In genomic region chr10:45983538-45984186, GRCh38 we compare ENCODE assay signal across 8 cellular contexts. TPM values are rescaled to one million over a fixed set of nuclear protein-coding genes. Genes with fewer than 3 reads are reported as not detected.
A peak's percentile ranks its signal among the peaks of the same experiment; 100 is the strongest.
DNase-seq lines count a peak whose midpoint lies in the region; ATAC-seq and TF ChIP-seq lines count a peak whose summit lies in the region.
"Not testable (repeated sequence)": the region's sequence is repeated elsewhere in the genome, so short reads cannot be mapped to it uniquely, and the experiment has no call there.

No MANE protein-coding gene starts in this region.

- peak; percentile 94 for ATAC-seq in DND-41 (ENCODE audit: insufficient read depth, low read depth)
- ATAC-seq in WTC11, result peak; percentile 65
- not testable (repeated sequence) for ATAC-seq in natural killer cell treated with Interleukin-12 subunit alpha and Interleukin-12 subunit beta and Interleukin-15 and Interleukin-18, amount 100 ng/mL, for 72 hours

- H3K9ac ChIP-seq in DND-41 (ENCODE audit: low read depth, low read length), result not testable (repeated sequence)

- not testable (repeated sequence) for H3K4me1 ChIP-seq in DND-41 (ENCODE audit: insufficient read depth, low read length); tibial artery

- not testable (repeated sequence) for H3K9me3 ChIP-seq in DND-41 (ENCODE audit: insufficient read depth, low read length, severe bottlenecking); tibial artery

- CTCF ChIA-PET in WTC11 (lab: Charles Lee), result not testable (repeated sequence)

- H3K4me3 Mint-ChIP-seq in HFFc6; WTC11; natural killer cell treated with Interleukin-12 subunit alpha and Interleukin-12 subunit beta and Interleukin-15 and Interleukin-18, amount 100 ng/mL, for 72 hours: not testable (repeated sequence)
- peak overlapping the region in 1 of 5 experiments; percentile 18 for H3K4me3 Mint-ChIP-seq in brain

- H3K36me3 Mint-ChIP-seq in HFFc6 (ENCODE audit: low read depth), result not testable (repeated sequence)
- H3K36me3 Mint-ChIP-seq in WTC11 (peaks cover 18% of the 10 kb centered on the region), brain (peaks cover 13% of the 10 kb centered on the region)
- H3K36me3 Mint-ChIP-seq in natural killer cell treated with Interleukin-12 subunit alpha and Interleukin-12 subunit beta and Interleukin-15 and Interleukin-18, amount 100 ng/mL, for 72 hours, result peaks cover 11% of the 10 kb centered on the region

- H3K36me3 ChIP-seq in DND-41 (ENCODE audit: insufficient read depth, low read length) (peaks cover 26% of the 10 kb centered on the region; the same call in 1 of the 2 replicates), tibial artery (peaks cover 9 to 30% (median 17%) of the 10 kb centered on the region in 3 donors)

- H3K27ac ChIP-seq in DND-41 (ENCODE audit: low read length); tibial artery: not testable (repeated sequence)

- H3K27me3 Mint-ChIP-seq in HFFc6 (ENCODE audit: insufficient read depth); WTC11 (ENCODE audit: low read depth); brain; natural killer cell treated with Interleukin-12 subunit alpha and Interleukin-12 subunit beta and Interleukin-15 and Interleukin-18, amount 100 ng/mL, for 72 hours: not testable (repeated sequence)

- not testable (repeated sequence) for H3K27me3 ChIP-seq in DND-41 (ENCODE audit: insufficient read depth, low read length, poor library complexity); tibial artery

- peak overlapping the region; percentile 54; the same call in 1 of the 2 replicates for H3K27ac Mint-ChIP-seq in HFFc6
- not testable (repeated sequence) for H3K27ac Mint-ChIP-seq in WTC11; natural killer cell treated with Interleukin-12 subunit alpha and Interleukin-12 subunit beta and Interleukin-15 and Interleukin-18, amount 100 ng/mL, for 72 hours
- H3K27ac Mint-ChIP-seq in brain, result peak overlapping the region in 1 of 5 experiments; percentile 35

- not testable (repeated sequence) for H3K4me1 Mint-ChIP-seq in HFFc6 (ENCODE audit: low read depth); WTC11; brain; natural killer cell treated with Interleukin-12 subunit alpha and Interleukin-12 subunit beta and Interleukin-15 and Interleukin-18, amount 100 ng/mL, for 72 hours (ENCODE audit: low read depth in 2 of 2)

- not testable (repeated sequence) for H4K20me1 ChIP-seq in DND-41 (ENCODE audit: insufficient read depth, low read length)

- POLR2A ChIA-PET in WTC11 (lab: Charles Lee), result not testable (repeated sequence)

- not testable (repeated sequence) for H2AFZ ChIP-seq in DND-41 (ENCODE audit: low read depth, low read length)

- intact Hi-C loops in head of caudate nucleus (cut with DNase I); tibial artery (cut with DNase I; ENCODE audit: low total_unique reads): not testable (repeated sequence)

- H3K79me2 ChIP-seq in DND-41 (ENCODE audit: insufficient read depth, low read length), result peaks cover 29% of the 10 kb centered on the region; the same call in 1 of the 2 replicates

- not testable (repeated sequence) for H3K4me2 ChIP-seq in DND-41 (ENCODE audit: insufficient read depth, low read length)

- not testable (repeated sequence) for H3K9me3 Mint-ChIP-seq in HFFc6; WTC11; brain; natural killer cell treated with Interleukin-12 subunit alpha and Interleukin-12 subunit beta and Interleukin-15 and Interleukin-18, amount 100 ng/mL, for 72 hours

- TF ChIP-seq CTCF in DND-41 (IDR thresholded peaks at IDR 0.05; ENCODE audit: borderline replicate concordance, extremely low read depth, low read length, poor library complexity, severe bottlenecking), result peak; percentile 40
- peak; percentile 67 for TF ChIP-seq CTCF in HFFc6 (IDR thresholded peaks at IDR 0.05)
- not testable (repeated sequence) for TF ChIP-seq CTCF in WTC11 (IDR thresholded peaks at IDR 0.05)
- peak; percentile 44 to 51 for TF ChIP-seq CTCF in brain (conservative IDR thresholded peaks at IDR 0.05)
- TF ChIP-seq CTCF in tibial artery (IDR thresholded peaks at IDR 0.05), result peak; percentile 14 to 21

- peak; percentile 49 for DNase-seq in DND-41
- peak; percentile 69 for DNase-seq in HFFc6
- peak; percentile 10 for DNase-seq in NCI-H748 (lab: John Stamatoyannopoulos, UW; ENCODE audit: unreplicated experiment)
- peak; percentile 16 for DNase-seq in WTC11 (ENCODE audit: low spot score)
- DNase-seq in head of caudate nucleus, result peak in 28 of 42 donors; percentile 11 to 74 (median 46)
- DNase-seq in natural killer cell treated with Interleukin-12 subunit alpha and Interleukin-12 subunit beta and Interleukin-15 and Interleukin-18, amount 100 ng/mL, for 72 hours (ENCODE audit: low spot score), result peak; percentile 61
- DNase-seq in tibial artery, result peak in 1 of 2 donors; percentile 26

- H3K4me3 ChIP-seq in DND-41 (ENCODE audit: low read depth in 1 of 2, low read length in 2 of 2); tibial artery: not testable (repeated sequence)

RNA-seq across cellular contexts. Expression of gene TIMM23, which starts 11.4 kb away (rescaled TPM):
- total RNA-seq in HFFc6 (2021; fragmentation: NEBNext Ultra II Directional; extraction: Animal tissue kit (Norgen Biotek cat#: 25700)), result 10 to 100 TPM; 89.2 to 99.3 (median 96.4) TPM
- total RNA-seq in WTC11 (2021), result 84.8 to 99.0 TPM (median 86.8 TPM) in 3 replicates
- polyA plus RNA-seq in brain (ENCODE audit: insufficient read depth, low read depth, low replicate concordance), result 70.9 TPM
- 10 to 100 TPM; 71.6 to 80.1 TPM for total RNA-seq in natural killer cell treated with Interleukin-12 subunit alpha and Interleukin-12 subunit beta and Interleukin-15 and Interleukin-18, amount 100 ng/mL, for 72 hours

RNA-seq across cellular contexts. Expression of gene NCOA4, which starts 46.8 kb away (rescaled TPM):
- total RNA-seq in HFFc6 (2021; fragmentation: NEBNext Ultra II Directional; extraction: Animal tissue kit (Norgen Biotek cat#: 25700)), result 100 to 1,000 TPM; 124 to 156 (median 144) TPM
- 64.6 to 69.4 TPM (median 64.7 TPM) in 3 replicates for total RNA-seq in WTC11 (2021)
- polyA plus RNA-seq in brain (ENCODE audit: insufficient read depth, low read depth, low replicate concordance), result 76.5 TPM
- total RNA-seq in natural killer cell treated with Interleukin-12 subunit alpha and Interleukin-12 subunit beta and Interleukin-15 and Interleukin-18, amount 100 ng/mL, for 72 hours, result 100 to 1,000 TPM; 101 to 129 TPM
